ENCODE assay signal across 8 cellular contexts in the genomic region with DNA sequence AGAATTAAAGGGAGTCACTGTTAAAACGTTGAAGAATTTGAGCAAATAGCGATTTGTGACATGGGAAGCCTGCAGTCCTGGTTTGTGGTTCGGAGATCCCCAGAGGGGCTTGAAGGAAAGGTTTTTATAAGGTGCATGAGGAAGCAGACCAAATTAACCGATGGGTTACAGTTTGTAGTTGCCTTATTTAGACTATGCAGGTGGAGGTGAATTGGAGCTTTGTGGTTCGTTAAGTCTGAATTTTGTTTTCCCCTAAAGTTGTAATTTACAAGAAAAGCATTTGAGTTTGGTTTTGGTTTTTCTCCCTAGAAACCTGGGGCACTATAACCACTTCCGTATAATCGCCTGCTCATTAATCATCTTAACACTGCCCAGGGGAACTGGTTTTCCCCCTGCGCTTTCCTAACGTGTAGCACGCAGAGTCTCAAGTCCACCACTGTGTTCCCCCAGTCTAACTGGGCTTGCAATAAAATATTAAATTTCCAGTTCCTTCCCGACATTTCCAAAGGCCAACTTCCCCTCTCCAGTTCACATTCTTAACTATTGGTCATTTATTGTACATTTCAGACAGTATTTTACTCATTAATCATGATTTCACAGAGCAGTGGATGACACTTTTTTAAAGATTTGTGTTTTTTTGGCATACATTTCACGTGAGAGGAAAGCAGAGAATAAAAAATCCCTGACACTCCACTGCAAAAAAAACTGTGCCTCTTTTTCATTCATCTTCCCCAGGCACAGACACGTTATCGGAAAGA. TPM values are rescaled to one million over a fixed set of nuclear protein-coding genes. Genes with fewer than 3 reads are reported as not detected.
A peak's percentile ranks its signal among the peaks of the same experiment; 100 is the strongest.
DNase-seq lines count a peak whose midpoint lies in the region; ATAC-seq, FAIRE-seq and TF ChIP-seq lines count a peak whose summit lies in the region.

No MANE protein-coding gene starts in this region.

- FAIRE-seq in H54 (lab: Jason Lieb, UNC): no peak

- H3K4me1 ChIP-seq in right lobe of liver: peaks cover 0 to 20% (median 0%) of the 10 kb centered on the region in 4 donors
- peaks cover 23% of the 10 kb centered on the region for H3K4me1 ChIP-seq in thymus (ENCODE audit: control insufficient read depth, insufficient read depth, low read length)

- peak; percentile 28 for ATAC-seq in GM18870 (IDR thresholded peaks at IDR 0.05; ENCODE audit: unreplicated experiment)
- ATAC-seq in HG03378 (IDR thresholded peaks at IDR 0.05; ENCODE audit: unreplicated experiment): peak; percentile 28
- ATAC-seq in right lobe of liver: peak; percentile 43 to 61 (median 45)

- H3K27ac ChIP-seq in caudate nucleus (ENCODE audit: low read depth, low read length) (peak overlapping the region; percentile 58), right lobe of liver (peak overlapping the region; percentile 79 to 91 (median 89)), thymus (ENCODE audit: low read depth) (peak overlapping the region; percentile 96)

- H3K9me3 ChIP-seq in right lobe of liver (no peaks in the 10 kb centered on the region), thymus (ENCODE audit: control insufficient read depth) (no peaks in the 10 kb centered on the region)

- intact Hi-C loops in right lobe of liver (cut with DNase I): no loop called here

- TF ChIP-seq CTCF in right lobe of liver (IDR thresholded peaks at IDR 0.05): no peak

- H3K36me3 ChIP-seq in right lobe of liver: no peaks in the 10 kb centered on the region
- H3K36me3 ChIP-seq in thymus (ENCODE audit: control insufficient read depth, insufficient read depth): peaks cover 6% of the 10 kb centered on the region

- H3K27me3 ChIP-seq in right lobe of liver: no peaks in the 10 kb centered on the region
- H3K27me3 ChIP-seq in thymus (ENCODE audit: control insufficient read depth, insufficient read depth): no peaks in the 10 kb centered on the region

- 10% methylated on average over 14 of the region's 14 CpGs for WGBS in right lobe of liver (ENCODE audit: insufficient coverage, low coverage, low lambda C conversion rate, missing lambda C conversion rate)
- 8% methylated on average over 14 of the region's 14 CpGs for WGBS in thymus

- H3K4me3 ChIP-seq in right lobe of liver: peak overlapping the region; percentile 81 to 99 (median 98)
- peak overlapping the region; percentile 98 for H3K4me3 ChIP-seq in thymus (ENCODE audit: low read length)

- TF ChIP-seq POLR2A in right lobe of liver (IDR thresholded peaks at IDR 0.05) (no peak), H54 (IDR thresholded peaks at IDR 0.05; ENCODE audit: low read depth, low read length) (no peak)

- DNase-seq in COLO668 (lab: John Stamatoyannopoulos, UW; ENCODE audit: unreplicated experiment) (peak; percentile 47), RPMI8226 (peak; percentile 50), caudate nucleus (lab: John Stamatoyannopoulos, UW) (no peak), right lobe of liver (no peak), H54 (ENCODE audit: insufficient read length, low spot score) (no peak)

RNA-seq across cellular contexts. Expression of a gene that starts 0.9 kb away (rescaled TPM):
- total RNA-seq in right lobe of liver: 1 to 10 TPM; 2.7 to 5.6 (median 3.7) TPM
- polyA plus RNA-seq in thymus: 13.9 TPM

Comparison
In these comparisons a context has a peak if more than half of its experiments do, and no peak if none do; other contexts are left out.
1. DNase-seq: peak in COLO668 (single experiment) and RPMI8226 (single experiment); none in caudate nucleus (0 of 61), right lobe of liver (0 of 3) and H54 (single experiment).
2. Peak in every context shown above with its lines, with median percentiles within 50 percentile points of each other: ATAC-seq and H3K27ac ChIP-seq.